Comparison of ENCODE assay signal across 13 cellular contexts in the genomic region with DNA sequence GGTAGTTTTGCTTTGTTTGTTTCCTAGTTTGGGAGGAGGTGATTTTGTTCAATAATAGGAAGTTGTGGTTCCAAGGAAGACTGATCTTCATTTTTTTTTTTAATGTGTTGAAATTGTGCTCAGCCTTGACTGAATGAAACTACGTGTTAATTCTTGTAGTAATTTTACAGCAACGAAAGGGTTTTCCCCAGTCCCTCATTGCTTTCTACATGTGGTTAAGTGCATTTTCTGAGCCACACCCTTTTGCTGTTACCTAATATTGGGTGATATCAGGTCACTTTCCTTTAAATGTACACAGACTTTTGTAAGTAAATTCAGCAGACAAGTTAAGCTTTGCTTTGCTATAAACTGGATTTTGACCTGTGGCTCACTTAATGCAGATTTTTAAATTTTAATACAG.
DNase-seq lines count a peak whose midpoint lies in the region; ATAC-seq and TF ChIP-seq lines count a peak whose summit lies in the region.
"Had no signal": no experiment of that assay in that cellular context is flagged by ENCODE, and none has a peak within 500 bp of the region (broad histone marks: within the 10 kb centered on the region; RNA-seq: fewer than 3 reads in every experiment).

No MANE protein-coding gene starts in this region.

- H3K4me3 ChIP-seq in RWPE2 (ENCODE audit: severe bottlenecking) (no peak overlapping the region), sigmoid colon (no peak overlapping the region)

- H3K9me3 ChIP-seq in RWPE2 (ENCODE audit: severe bottlenecking): no peaks in the 10 kb centered on the region
- peaks cover 0 to 4% (median 0%) of the 10 kb centered on the region in 4 donors for H3K9me3 ChIP-seq in sigmoid colon
- H3K9me3 ChIP-seq: SK-N-SH had no signal

- peak; percentile 61 for DNase-seq in GF-D8 (lab: John Stamatoyannopoulos, UW)
- no peak for DNase-seq in RWPE2 (ENCODE audit: low spot score)
- DNase-seq in sigmoid colon: no peak
- DNase-seq in NCI-H2029 treated with DMSO at 0.1 percent for 48 hours (lab: John Stamatoyannopoulos, UW): no peak
- DNase-seq in posterior cingulate gyrus: no peak
- no peak for DNase-seq in globus pallidus (ENCODE audit: low spot score)
- DNase-seq: amygdala, endodermal cell, GDM1, NCI-H510A treated with DMSO at 0.1 percent for 48 hours, SK-N-SH had no signal

- H3K4me1 ChIP-seq in RWPE2 (ENCODE audit: insufficient read depth, poor library complexity, severe bottlenecking) (peaks cover 7% of the 10 kb centered on the region), sigmoid colon (no peaks in the 10 kb centered on the region)

- intact Hi-C loops in sigmoid colon (cut with DNase I) (no loop called here), posterior cingulate gyrus (cut with DNase I) (no loop called here)

- ATAC-seq in GM19463 (IDR thresholded peaks at IDR 0.05; ENCODE audit: unreplicated experiment) (peak; percentile 69), HG03135 (IDR thresholded peaks at IDR 0.05; ENCODE audit: unreplicated experiment) (peak; percentile 54), RWPE2 (ENCODE audit: low read depth) (peak; percentile 67; the same call in 2 of the 3 replicates)

- H3K27me3 ChIP-seq in RWPE2 (ENCODE audit: insufficient read depth, poor library complexity, severe bottlenecking) (no peaks in the 10 kb centered on the region), sigmoid colon (no peaks in the 10 kb centered on the region)

- TF ChIP-seq CTCF in RWPE2 (IDR thresholded peaks at IDR 0.05; ENCODE audit: poor library complexity, severe bottlenecking): no peak
- TF ChIP-seq CTCF in sigmoid colon (IDR thresholded peaks at IDR 0.05): no peak

- H3K27ac ChIP-seq in RWPE2 (ENCODE audit: poor library complexity, severe bottlenecking) (no peak overlapping the region), sigmoid colon (no peak overlapping the region)

- no peaks in the 10 kb centered on the region for H3K36me3 ChIP-seq in RWPE2 (ENCODE audit: low read depth)
- H3K36me3 ChIP-seq in sigmoid colon: no peaks in the 10 kb centered on the region

- TF ChIP-seq POLR2A in sigmoid colon (IDR thresholded peaks at IDR 0.05): no peak

- no peak for TF ChIP-seq EP300 in sigmoid colon (IDR thresholded peaks at IDR 0.05)

- 39 to 68% methylated on average over 2 of the region's 2 CpGs for whole genome bisulfite sequencing in sigmoid colon, 2 donors
